In the genomic region with DNA sequence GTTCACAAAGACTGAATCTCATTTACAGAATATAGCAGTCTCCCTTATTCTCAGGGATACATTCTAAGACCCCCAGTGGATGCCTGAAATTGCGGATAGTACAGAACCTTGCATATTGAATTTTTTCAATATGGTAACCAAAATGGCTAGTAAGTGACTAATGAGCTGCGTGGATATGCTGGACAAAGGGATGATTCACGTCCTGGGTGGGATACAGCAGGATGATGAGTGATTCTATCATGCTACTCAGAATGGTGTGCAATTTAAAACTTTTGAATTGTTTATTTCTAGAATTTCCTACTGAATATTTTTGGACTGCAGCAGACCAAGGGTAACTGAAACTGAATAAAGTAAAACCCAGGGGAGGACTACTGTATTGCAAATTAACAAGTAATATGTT, we compare ENCODE assay signal across 16 cellular contexts.
DNase-seq lines count a peak whose midpoint lies in the region; TF ChIP-seq lines count a peak whose summit lies in the region.
"Had no signal": no experiment of that assay in that cellular context is flagged by ENCODE, and none has a peak within 500 bp of the region (broad histone marks: within the 10 kb centered on the region; RNA-seq: fewer than 3 reads in every experiment).

No MANE protein-coding gene starts in this region.

- H3K4me1 ChIP-seq in Karpas-422 (ENCODE audit: low read length) = peaks cover 32% of the 10 kb centered on the region

- H3K9me3 ChIP-seq in Karpas-422 (ENCODE audit: low read length) = no peaks in the 10 kb centered on the region
- H3K9me3 ChIP-seq: gastroesophageal sphincter, psoas muscle had no signal

- no peak overlapping the region for H3K4me3 ChIP-seq in Karpas-422 (ENCODE audit: low read length)
- H3K4me3 ChIP-seq in choroid plexus epithelial cell (ENCODE audit: low read depth, low read length) = no peak overlapping the region
- no peak overlapping the region for H3K4me3 ChIP-seq in skeletal muscle cell (ENCODE audit: low read depth, low read length)
- H3K4me3 ChIP-seq: gastroesophageal sphincter, psoas muscle had no signal

- H3K9ac ChIP-seq in Karpas-422 (ENCODE audit: low read length) = no peak overlapping the region

- peaks cover 67% of the 10 kb centered on the region for H3K79me2 ChIP-seq in Karpas-422 (ENCODE audit: low read length)

- no peak for TF ChIP-seq CTCF in choroid plexus epithelial cell (conservative IDR thresholded peaks at IDR 0.05; ENCODE audit: low read depth, low read length)

- H2AFZ ChIP-seq in Karpas-422 (ENCODE audit: low read length) = no peak overlapping the region

- H3K36me3 ChIP-seq in Karpas-422 (ENCODE audit: insufficient read depth, low read length) = peaks cover 9% of the 10 kb centered on the region; the same call in 1 of the 2 replicates

- no peaks in the 10 kb centered on the region for H3K9me2 ChIP-seq in Karpas-422 (replicated peaks; ENCODE audit: insufficient read depth, low read length)

- H4K20me1 ChIP-seq in Karpas-422 (ENCODE audit: insufficient read depth, low read depth, low read length) = no peaks in the 10 kb centered on the region

- no peaks in the 10 kb centered on the region for H3K27me3 ChIP-seq in Karpas-422 (ENCODE audit: low read length)
- H3K27me3 ChIP-seq: gastroesophageal sphincter had no signal

- peak; percentile 56 for DNase-seq in EL
- no peak for DNase-seq in Karpas-422
- DNase-seq in choroid plexus epithelial cell (ENCODE audit: low read depth) = peak; percentile 7
- DNase-seq in skeletal muscle cell (ENCODE audit: low read depth) = peak; percentile 8
- no peak for DNase-seq in NCI-H1417 (lab: John Stamatoyannopoulos, UW)
- no peak for DNase-seq in NCI-H82 (lab: John Stamatoyannopoulos, UW)
- DNase-seq in putamen (ENCODE audit: low spot score) = no peak
- DNase-seq: activated CD4-positive, CD25-positive, alpha-beta regulatory T cell treated with anti-CD3 and anti-CD28 coated beads, Interleukin-2, amount 50 U/mL, for 72 hours; amygdala; endodermal cell; MV-4-11; NCI-H2081 treated with DMSO at 0.1 percent for 48 hours; NCI-H526 treated with DMSO at 0.1 percent for 48 hours; psoas muscle; stimulated activated CD8-positive, alpha-beta memory T cell treated with anti-CD3 and anti-CD28 coated beads, Interleukin-4, amount 100 ng/mL, for 48 hours had no signal

- H3K4me2 ChIP-seq in Karpas-422 (ENCODE audit: low read depth, low read length, poor library complexity, severe bottlenecking) = peak overlapping the region; percentile 33

- H3K27ac ChIP-seq in Karpas-422 (ENCODE audit: low read length) = peak overlapping the region; percentile 76
- H3K27ac ChIP-seq: gastroesophageal sphincter, psoas muscle had no signal

Comparison
In these comparisons a context has a peak if more than half of its experiments do, and no peak if none do; other contexts are left out.
1. DNase-seq: peak in EL (single experiment), choroid plexus epithelial cell (single experiment) and skeletal muscle cell (single experiment); none in Karpas-422 (single experiment), NCI-H1417 (0 of 3), NCI-H82 (single experiment) and putamen (single experiment).